Comparison of ENCODE assay signal across 1 cellular context in genomic region chr19:19203012-19203856, GRCh38.
A peak's percentile ranks its signal among the peaks of the same experiment; 100 is the strongest.
TF ChIP-seq lines count a peak whose summit lies in the region.

A gene with protein sequence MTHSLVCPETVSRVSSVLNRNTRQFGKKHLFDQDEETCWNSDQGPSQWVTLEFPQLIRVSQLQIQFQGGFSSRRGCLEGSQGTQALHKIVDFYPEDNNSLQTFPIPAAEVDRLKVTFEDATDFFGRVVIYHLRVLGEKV (minus strand): TSS chr19:19203414. CDS start chr19:19203060, 354 bp downstream.

TF ChIP-seq in GM12878, 131 proteins besides CTCF, POLR2A, EP300 and RAD21 (continued from another document):
- TF ChIP-seq, protein P1, sequence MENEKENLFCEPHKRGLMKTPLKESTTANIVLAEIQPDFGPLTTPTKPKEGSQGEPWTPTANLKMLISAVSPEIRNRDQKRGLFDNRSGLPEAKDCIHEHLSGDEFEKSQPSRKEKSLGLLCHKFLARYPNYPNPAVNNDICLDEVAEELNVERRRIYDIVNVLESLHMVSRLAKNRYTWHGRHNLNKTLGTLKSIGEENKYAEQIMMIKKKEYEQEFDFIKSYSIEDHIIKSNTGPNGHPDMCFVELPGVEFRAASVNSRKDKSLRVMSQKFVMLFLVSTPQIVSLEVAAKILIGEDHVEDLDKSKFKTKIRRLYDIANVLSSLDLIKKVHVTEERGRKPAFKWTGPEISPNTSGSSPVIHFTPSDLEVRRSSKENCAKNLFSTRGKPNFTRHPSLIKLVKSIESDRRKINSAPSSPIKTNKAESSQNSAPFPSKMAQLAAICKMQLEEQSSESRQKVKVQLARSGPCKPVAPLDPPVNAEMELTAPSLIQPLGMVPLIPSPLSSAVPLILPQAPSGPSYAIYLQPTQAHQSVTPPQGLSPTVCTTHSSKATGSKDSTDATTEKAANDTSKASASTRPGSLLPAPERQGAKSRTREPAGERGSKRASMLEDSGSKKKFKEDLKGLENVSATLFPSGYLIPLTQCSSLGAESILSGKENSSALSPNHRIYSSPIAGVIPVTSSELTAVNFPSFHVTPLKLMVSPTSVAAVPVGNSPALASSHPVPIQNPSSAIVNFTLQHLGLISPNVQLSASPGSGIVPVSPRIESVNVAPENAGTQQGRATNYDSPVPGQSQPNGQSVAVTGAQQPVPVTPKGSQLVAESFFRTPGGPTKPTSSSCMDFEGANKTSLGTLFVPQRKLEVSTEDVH (IDR thresholded peaks at IDR 0.05; ENCODE audit: low read depth, partially characterized antibody): peak; percentile 84
- TF ChIP-seq, protein P2, sequence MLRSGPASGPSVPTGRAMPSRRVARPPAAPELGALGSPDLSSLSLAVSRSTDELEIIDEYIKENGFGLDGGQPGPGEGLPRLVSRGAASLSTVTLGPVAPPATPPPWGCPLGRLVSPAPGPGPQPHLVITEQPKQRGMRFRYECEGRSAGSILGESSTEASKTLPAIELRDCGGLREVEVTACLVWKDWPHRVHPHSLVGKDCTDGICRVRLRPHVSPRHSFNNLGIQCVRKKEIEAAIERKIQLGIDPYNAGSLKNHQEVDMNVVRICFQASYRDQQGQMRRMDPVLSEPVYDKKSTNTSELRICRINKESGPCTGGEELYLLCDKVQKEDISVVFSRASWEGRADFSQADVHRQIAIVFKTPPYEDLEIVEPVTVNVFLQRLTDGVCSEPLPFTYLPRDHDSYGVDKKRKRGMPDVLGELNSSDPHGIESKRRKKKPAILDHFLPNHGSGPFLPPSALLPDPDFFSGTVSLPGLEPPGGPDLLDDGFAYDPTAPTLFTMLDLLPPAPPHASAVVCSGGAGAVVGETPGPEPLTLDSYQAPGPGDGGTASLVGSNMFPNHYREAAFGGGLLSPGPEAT (IDR thresholded peaks at IDR 0.05; ENCODE audit: low read depth): peak; percentile 80; the same call in 1 of the 2 replicates
- TF ChIP-seq, protein P3, sequence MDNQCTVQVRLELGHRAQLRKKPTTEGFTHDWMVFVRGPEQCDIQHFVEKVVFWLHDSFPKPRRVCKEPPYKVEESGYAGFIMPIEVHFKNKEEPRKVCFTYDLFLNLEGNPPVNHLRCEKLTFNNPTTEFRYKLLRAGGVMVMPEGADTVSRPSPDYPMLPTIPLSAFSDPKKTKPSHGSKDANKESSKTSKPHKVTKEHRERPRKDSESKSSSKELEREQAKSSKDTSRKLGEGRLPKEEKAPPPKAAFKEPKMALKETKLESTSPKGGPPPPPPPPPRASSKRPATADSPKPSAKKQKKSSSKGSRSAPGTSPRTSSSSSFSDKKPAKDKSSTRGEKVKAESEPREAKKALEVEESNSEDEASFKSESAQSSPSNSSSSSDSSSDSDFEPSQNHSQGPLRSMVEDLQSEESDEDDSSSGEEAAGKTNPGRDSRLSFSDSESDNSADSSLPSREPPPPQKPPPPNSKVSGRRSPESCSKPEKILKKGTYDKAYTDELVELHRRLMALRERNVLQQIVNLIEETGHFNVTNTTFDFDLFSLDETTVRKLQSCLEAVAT (IDR thresholded peaks at IDR 0.05): peak; percentile 94
- peak; percentile 59 for TF ChIP-seq RUNX3 (IDR thresholded peaks at IDR 0.05; ENCODE audit: low read length)
- TF ChIP-seq HCFC1 (IDR thresholded peaks at IDR 0.05; ENCODE audit: low read length): no peak
- TF ChIP-seq NKRF (conservative IDR thresholded peaks at IDR 0.05): peak; percentile 74; the same call in 1 of the 2 replicates
- peak; percentile 72 for TF ChIP-seq BCL3 (IDR thresholded peaks at IDR 0.05; ENCODE audit: borderline replicate concordance, insufficient read depth, low read depth, low read length, poor library complexity, severe bottlenecking)
- TF ChIP-seq NRF1 (conservative IDR thresholded peaks at IDR 0.05; ENCODE audit: low read depth, low read length): peak; percentile 69
- TF ChIP-seq POU2F2 (IDR thresholded peaks at IDR 0.05; ENCODE audit: borderline replicate concordance, low read depth, low read length): peak; percentile 31; the same call in 1 of the 3 replicates
- TF ChIP-seq MTA3 (IDR thresholded peaks at IDR 0.05; ENCODE audit: borderline replicate concordance, low read length): 0 out of 2 replicates have a peak, but pooled peaks have one; percentile 34
- peak; percentile 52; the same call in 1 of the 2 replicates for TF ChIP-seq CBFB (IDR thresholded peaks at IDR 0.05; ENCODE audit: low read depth)
- TF ChIP-seq ZNF384 (IDR thresholded peaks at IDR 0.05; ENCODE audit: borderline replicate concordance, low read depth, low read length): 0 out of 2 replicates have a peak, but pooled peaks have one; percentile 33
- no peak for TF ChIP-seq NR2F1 (conservative IDR thresholded peaks at IDR 0.05)
- TF ChIP-seq SMAD5 (IDR thresholded peaks at IDR 0.05; ENCODE audit: low read depth): peak; percentile 9; the same call in 1 of the 2 replicates
- peak; percentile 48; the same call in 1 of the 2 replicates for TF ChIP-seq POLR2AphosphoS5 (IDR thresholded peaks at IDR 0.05; ENCODE audit: low read length)
- peak in 1 of 2 experiments; percentile 32; a peak in 1 of 3 replicates for TF ChIP-seq EGR1 (IDR thresholded peaks at IDR 0.05; ENCODE audit: borderline replicate concordance in 1 of 2, low read depth in 2 of 2, low read length in 2 of 2)
- TF ChIP-seq NFXL1 (IDR thresholded peaks at IDR 0.05; ENCODE audit: borderline replicate concordance): no peak
- no peak for TF ChIP-seq TCF7 (IDR thresholded peaks at IDR 0.05; ENCODE audit: borderline replicate concordance)
- TF ChIP-seq MXI1 (IDR thresholded peaks at IDR 0.05; ENCODE audit: low read depth, low read length): peak; percentile 72
- TF ChIP-seq PML (IDR thresholded peaks at IDR 0.05; ENCODE audit: low read length): peak; percentile 51; the same call in 1 of the 2 replicates
- TF ChIP-seq SP1 (IDR thresholded peaks at IDR 0.05; ENCODE audit: low read depth, low read length): peak; percentile 62
- 0 out of 2 replicates have a peak, but pooled peaks have one; percentile 36 for TF ChIP-seq CBX5 (IDR thresholded peaks at IDR 0.05; ENCODE audit: low read depth)
- TF ChIP-seq, protein P4, sequence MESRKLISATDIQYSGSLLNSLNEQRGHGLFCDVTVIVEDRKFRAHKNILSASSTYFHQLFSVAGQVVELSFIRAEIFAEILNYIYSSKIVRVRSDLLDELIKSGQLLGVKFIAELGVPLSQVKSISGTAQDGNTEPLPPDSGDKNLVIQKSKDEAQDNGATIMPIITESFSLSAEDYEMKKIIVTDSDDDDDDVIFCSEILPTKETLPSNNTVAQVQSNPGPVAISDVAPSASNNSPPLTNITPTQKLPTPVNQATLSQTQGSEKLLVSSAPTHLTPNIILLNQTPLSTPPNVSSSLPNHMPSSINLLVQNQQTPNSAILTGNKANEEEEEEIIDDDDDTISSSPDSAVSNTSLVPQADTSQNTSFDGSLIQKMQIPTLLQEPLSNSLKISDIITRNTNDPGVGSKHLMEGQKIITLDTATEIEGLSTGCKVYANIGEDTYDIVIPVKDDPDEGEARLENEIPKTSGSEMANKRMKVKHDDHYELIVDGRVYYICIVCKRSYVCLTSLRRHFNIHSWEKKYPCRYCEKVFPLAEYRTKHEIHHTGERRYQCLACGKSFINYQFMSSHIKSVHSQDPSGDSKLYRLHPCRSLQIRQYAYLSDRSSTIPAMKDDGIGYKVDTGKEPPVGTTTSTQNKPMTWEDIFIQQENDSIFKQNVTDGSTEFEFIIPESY (IDR thresholded peaks at IDR 0.05): peak; percentile 86
- peak; percentile 45; the same call in 1 of the 2 replicates for TF ChIP-seq CREB1 (IDR thresholded peaks at IDR 0.05; ENCODE audit: low read depth)
TF ChIP-seq in GM12878: peak in this region for 25.
